1 cellular context compared by ENCODE assay signal in the genomic region with DNA sequence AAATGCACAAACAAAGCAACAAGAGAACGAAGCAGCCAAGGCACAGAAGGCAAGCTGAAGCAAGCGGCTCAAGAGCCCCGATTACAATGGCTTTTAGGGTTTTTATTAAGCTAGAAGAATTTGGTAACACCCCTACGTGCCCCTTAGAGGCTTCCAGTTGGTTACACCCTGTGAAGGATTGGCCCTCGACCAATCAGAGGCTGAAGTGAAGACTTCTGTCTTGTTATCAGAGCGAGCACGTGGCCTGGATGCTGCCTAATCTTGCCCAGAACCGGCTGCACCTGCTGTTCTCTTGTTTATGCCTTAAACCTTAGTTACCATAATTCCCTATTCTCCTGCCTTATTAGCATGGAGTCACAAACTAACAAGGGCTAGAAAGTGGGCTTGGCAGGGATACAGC.
TF ChIP-seq lines count a peak whose summit lies in the region.

No MANE protein-coding gene starts in this region.

TF ChIP-seq in GM23338, 12 proteins besides CTCF, POLR2A, EP300 and RAD21 (continued from another document):
- TF ChIP-seq, protein P1, sequence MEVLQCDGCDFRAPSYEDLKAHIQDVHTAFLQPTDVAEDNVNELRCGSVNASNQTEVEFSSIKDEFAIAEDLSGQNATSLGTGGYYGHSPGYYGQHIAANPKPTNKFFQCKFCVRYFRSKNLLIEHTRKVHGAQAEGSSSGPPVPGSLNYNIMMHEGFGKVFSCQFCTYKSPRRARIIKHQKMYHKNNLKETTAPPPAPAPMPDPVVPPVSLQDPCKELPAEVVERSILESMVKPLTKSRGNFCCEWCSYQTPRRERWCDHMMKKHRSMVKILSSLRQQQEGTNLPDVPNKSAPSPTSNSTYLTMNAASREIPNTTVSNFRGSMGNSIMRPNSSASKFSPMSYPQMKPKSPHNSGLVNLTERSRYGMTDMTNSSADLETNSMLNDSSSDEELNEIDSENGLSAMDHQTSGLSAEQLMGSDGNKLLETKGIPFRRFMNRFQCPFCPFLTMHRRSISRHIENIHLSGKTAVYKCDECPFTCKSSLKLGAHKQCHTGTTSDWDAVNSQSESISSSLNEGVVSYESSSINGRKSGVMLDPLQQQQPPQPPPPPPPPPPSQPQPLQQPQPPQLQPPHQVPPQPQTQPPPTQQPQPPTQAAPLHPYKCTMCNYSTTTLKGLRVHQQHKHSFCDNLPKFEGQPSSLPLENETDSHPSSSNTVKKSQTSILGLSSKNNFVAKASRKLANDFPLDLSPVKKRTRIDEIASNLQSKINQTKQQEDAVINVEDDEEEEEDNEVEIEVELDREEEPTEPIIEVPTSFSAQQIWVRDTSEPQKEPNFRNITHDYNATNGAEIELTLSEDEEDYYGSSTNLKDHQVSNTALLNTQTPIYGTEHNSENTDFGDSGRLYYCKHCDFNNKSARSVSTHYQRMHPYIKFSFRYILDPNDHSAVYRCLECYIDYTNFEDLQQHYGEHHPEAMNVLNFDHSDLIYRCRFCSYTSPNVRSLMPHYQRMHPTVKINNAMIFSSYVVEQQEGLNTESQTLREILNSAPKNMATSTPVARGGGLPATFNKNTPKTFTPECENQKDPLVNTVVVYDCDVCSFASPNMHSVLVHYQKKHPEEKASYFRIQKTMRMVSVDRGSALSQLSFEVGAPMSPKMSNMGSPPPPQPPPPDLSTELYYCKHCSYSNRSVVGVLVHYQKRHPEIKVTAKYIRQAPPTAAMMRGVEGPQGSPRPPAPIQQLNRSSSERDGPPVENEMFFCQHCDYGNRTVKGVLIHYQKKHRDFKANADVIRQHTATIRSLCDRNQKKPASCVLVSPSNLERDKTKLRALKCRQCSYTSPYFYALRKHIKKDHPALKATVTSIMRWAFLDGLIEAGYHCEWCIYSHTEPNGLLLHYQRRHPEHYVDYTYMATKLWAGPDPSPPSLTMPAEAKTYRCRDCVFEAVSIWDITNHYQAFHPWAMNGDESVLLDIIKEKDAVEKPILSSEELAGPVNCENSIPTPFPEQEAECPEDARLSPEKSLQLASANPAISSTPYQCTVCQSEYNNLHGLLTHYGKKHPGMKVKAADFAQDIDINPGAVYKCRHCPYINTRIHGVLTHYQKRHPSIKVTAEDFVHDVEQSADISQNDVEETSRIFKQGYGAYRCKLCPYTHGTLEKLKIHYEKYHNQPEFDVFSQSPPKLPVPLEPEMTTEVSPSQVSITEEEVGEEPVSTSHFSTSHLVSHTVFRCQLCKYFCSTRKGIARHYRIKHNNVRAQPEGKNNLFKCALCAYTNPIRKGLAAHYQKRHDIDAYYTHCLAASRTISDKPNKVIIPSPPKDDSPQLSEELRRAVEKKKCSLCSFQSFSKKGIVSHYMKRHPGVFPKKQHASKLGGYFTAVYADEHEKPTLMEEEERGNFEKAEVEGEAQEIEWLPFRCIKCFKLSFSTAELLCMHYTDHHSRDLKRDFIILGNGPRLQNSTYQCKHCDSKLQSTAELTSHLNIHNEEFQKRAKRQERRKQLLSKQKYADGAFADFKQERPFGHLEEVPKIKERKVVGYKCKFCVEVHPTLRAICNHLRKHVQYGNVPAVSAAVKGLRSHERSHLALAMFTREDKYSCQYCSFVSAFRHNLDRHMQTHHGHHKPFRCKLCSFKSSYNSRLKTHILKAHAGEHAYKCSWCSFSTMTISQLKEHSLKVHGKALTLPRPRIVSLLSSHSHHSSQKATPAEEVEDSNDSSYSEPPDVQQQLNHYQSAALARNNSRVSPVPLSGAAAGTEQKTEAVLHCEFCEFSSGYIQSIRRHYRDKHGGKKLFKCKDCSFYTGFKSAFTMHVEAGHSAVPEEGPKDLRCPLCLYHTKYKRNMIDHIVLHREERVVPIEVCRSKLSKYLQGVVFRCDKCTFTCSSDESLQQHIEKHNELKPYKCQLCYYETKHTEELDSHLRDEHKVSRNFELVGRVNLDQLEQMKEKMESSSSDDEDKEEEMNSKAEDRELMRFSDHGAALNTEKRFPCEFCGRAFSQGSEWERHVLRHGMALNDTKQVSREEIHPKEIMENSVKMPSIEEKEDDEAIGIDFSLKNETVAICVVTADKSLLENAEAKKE (CRISPR knock-in tag; IDR thresholded peaks at IDR 0.05) = no peak
- TF ChIP-seq ZNF114 (CRISPR knock-in tag; IDR thresholded peaks at IDR 0.05) (no peak), NANOG (IDR thresholded peaks at IDR 0.05; ENCODE audit: borderline replicate concordance) (no peak)
- TF ChIP-seq, protein P2, sequence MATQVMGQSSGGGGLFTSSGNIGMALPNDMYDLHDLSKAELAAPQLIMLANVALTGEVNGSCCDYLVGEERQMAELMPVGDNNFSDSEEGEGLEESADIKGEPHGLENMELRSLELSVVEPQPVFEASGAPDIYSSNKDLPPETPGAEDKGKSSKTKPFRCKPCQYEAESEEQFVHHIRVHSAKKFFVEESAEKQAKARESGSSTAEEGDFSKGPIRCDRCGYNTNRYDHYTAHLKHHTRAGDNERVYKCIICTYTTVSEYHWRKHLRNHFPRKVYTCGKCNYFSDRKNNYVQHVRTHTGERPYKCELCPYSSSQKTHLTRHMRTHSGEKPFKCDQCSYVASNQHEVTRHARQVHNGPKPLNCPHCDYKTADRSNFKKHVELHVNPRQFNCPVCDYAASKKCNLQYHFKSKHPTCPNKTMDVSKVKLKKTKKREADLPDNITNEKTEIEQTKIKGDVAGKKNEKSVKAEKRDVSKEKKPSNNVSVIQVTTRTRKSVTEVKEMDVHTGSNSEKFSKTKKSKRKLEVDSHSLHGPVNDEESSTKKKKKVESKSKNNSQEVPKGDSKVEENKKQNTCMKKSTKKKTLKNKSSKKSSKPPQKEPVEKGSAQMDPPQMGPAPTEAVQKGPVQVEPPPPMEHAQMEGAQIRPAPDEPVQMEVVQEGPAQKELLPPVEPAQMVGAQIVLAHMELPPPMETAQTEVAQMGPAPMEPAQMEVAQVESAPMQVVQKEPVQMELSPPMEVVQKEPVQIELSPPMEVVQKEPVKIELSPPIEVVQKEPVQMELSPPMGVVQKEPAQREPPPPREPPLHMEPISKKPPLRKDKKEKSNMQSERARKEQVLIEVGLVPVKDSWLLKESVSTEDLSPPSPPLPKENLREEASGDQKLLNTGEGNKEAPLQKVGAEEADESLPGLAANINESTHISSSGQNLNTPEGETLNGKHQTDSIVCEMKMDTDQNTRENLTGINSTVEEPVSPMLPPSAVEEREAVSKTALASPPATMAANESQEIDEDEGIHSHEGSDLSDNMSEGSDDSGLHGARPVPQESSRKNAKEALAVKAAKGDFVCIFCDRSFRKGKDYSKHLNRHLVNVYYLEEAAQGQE (IDR thresholded peaks at IDR 0.05; ENCODE audit: unreplicated experiment) = no peak
- TF ChIP-seq, protein P3, sequence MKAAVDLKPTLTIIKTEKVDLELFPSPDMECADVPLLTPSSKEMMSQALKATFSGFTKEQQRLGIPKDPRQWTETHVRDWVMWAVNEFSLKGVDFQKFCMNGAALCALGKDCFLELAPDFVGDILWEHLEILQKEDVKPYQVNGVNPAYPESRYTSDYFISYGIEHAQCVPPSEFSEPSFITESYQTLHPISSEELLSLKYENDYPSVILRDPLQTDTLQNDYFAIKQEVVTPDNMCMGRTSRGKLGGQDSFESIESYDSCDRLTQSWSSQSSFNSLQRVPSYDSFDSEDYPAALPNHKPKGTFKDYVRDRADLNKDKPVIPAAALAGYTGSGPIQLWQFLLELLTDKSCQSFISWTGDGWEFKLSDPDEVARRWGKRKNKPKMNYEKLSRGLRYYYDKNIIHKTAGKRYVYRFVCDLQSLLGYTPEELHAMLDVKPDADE (IDR thresholded peaks at IDR 0.05) = no peak
